Comparison of ENCODE assay signal across 1 cellular context in the genomic region with DNA sequence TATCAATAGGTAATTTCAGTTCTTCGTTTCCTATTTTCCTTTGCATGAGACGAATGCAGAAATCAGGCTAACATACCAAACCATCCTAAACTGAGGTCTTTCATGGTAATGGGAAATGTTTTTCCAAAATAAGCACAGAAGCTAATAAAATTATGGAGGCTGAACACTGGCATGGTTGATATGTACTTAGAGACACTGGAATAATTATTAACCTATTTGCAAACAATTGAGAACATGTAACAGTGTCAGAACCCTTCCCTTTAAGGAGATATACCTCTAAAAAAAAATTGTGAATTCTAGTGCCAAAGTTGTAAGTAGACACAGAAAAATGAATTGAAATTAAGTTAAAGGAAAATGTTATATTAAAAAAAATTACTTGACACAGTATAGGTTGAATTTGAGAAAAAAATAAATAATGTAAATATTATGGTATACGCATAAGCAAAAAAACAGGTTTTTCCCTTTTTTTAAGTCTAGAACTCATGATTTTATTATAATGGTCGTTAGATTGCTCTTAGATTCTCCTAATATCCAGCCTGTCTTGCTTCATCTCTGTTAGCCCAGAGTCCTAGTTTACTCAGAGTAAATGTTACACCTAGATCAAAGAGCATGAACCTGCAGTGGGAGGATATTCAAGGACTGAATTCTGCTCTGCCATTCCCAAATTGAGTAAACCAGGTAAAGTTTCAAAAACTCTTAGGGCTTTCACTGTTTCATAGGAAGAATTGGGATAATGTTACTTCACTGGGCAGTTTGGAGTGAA.
A peak's percentile ranks its signal among the peaks of the same experiment; 100 is the strongest.
TF ChIP-seq lines count a peak whose summit lies in the region.

No MANE protein-coding gene starts in this region.

TF ChIP-seq in HepG2, 621 proteins besides CTCF, POLR2A, EP300 and RAD21 (continued from another document and continues in another):
- TF ChIP-seq, protein P1, sequence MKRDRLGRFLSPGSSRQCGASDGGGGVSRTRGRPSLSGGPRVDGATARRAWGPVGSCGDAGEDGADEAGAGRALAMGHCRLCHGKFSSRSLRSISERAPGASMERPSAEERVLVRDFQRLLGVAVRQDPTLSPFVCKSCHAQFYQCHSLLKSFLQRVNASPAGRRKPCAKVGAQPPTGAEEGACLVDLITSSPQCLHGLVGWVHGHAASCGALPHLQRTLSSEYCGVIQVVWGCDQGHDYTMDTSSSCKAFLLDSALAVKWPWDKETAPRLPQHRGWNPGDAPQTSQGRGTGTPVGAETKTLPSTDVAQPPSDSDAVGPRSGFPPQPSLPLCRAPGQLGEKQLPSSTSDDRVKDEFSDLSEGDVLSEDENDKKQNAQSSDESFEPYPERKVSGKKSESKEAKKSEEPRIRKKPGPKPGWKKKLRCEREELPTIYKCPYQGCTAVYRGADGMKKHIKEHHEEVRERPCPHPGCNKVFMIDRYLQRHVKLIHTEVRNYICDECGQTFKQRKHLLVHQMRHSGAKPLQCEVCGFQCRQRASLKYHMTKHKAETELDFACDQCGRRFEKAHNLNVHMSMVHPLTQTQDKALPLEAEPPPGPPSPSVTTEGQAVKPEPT (CRISPR knock-in tag; IDR thresholded peaks at IDR 0.05; ENCODE audit: low read depth): no peak
- TF ChIP-seq AHR (CRISPR knock-in tag; IDR thresholded peaks at IDR 0.05) (no peak), HMG20A (CRISPR knock-in tag; IDR thresholded peaks at IDR 0.05; ENCODE audit: borderline replicate concordance) (peak; percentile 95), KDM3A (CRISPR knock-in tag; IDR thresholded peaks at IDR 0.05; ENCODE audit: low read depth) (peak; percentile 76; the same call in 1 of the 2 replicates), ZNF598 (CRISPR knock-in tag; IDR thresholded peaks at IDR 0.05; ENCODE audit: borderline replicate concordance) (no peak), RAD51 (IDR thresholded peaks at IDR 0.05; ENCODE audit: borderline replicate concordance) (no peak), ZNF264 (CRISPR knock-in tag; IDR thresholded peaks at IDR 0.05) (peak; percentile 34; the same call in 1 of the 2 replicates), RELA (CRISPR knock-in tag; IDR thresholded peaks at IDR 0.05) (peak; percentile 61; the same call in 1 of the 2 replicates), ZFYVE20 (CRISPR knock-in tag; IDR thresholded peaks at IDR 0.05; ENCODE audit: borderline replicate concordance, low read depth) (no peak), TEAD2 (CRISPR knock-in tag; IDR thresholded peaks at IDR 0.05) (no peak), SRSF9 (IDR thresholded peaks at IDR 0.05; ENCODE audit: borderline replicate concordance, insufficient read depth, low read depth, low read length, poor library complexity, severe bottlenecking) (no peak), ZNF274 (CRISPR knock-in tag; IDR thresholded peaks at IDR 0.05) (no peak), ZNF567 (CRISPR knock-in tag; IDR thresholded peaks at IDR 0.05; ENCODE audit: borderline replicate concordance) (no peak), DR1 (CRISPR knock-in tag; IDR thresholded peaks at IDR 0.05) (no peak), NR3C1 (CRISPR knock-in tag; IDR thresholded peaks at IDR 0.05) (no peak), TCF7 (IDR thresholded peaks at IDR 0.05; ENCODE audit: low read depth) (peak; percentile 98), ISL2 (CRISPR knock-in tag; IDR thresholded peaks at IDR 0.05) (peak; percentile 96), ELF1 (CRISPR knock-in tag; IDR thresholded peaks at IDR 0.05) (peak; percentile 34; the same call in 1 of the 2 replicates), TAF1 (CRISPR knock-in tag; IDR thresholded peaks at IDR 0.05) (no peak), TOE1 (CRISPR knock-in tag; IDR thresholded peaks at IDR 0.05) (peak; percentile 79; the same call in 1 of the 2 replicates)
- TF ChIP-seq, protein P2, sequence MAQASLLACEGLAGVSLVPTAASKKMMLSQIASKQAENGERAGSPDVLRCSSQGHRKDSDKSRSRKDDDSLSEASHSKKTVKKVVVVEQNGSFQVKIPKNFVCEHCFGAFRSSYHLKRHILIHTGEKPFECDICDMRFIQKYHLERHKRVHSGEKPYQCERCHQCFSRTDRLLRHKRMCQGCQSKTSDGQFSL (CRISPR knock-in tag; IDR thresholded peaks at IDR 0.05): no peak
- TF ChIP-seq, protein P3, sequence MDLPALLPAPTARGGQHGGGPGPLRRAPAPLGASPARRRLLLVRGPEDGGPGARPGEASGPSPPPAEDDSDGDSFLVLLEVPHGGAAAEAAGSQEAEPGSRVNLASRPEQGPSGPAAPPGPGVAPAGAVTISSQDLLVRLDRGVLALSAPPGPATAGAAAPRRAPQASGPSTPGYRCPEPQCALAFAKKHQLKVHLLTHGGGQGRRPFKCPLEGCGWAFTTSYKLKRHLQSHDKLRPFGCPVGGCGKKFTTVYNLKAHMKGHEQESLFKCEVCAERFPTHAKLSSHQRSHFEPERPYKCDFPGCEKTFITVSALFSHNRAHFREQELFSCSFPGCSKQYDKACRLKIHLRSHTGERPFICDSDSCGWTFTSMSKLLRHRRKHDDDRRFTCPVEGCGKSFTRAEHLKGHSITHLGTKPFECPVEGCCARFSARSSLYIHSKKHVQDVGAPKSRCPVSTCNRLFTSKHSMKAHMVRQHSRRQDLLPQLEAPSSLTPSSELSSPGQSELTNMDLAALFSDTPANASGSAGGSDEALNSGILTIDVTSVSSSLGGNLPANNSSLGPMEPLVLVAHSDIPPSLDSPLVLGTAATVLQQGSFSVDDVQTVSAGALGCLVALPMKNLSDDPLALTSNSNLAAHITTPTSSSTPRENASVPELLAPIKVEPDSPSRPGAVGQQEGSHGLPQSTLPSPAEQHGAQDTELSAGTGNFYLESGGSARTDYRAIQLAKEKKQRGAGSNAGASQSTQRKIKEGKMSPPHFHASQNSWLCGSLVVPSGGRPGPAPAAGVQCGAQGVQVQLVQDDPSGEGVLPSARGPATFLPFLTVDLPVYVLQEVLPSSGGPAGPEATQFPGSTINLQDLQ (CRISPR knock-in tag; IDR thresholded peaks at IDR 0.05): no peak
- TF ChIP-seq, protein P4, sequence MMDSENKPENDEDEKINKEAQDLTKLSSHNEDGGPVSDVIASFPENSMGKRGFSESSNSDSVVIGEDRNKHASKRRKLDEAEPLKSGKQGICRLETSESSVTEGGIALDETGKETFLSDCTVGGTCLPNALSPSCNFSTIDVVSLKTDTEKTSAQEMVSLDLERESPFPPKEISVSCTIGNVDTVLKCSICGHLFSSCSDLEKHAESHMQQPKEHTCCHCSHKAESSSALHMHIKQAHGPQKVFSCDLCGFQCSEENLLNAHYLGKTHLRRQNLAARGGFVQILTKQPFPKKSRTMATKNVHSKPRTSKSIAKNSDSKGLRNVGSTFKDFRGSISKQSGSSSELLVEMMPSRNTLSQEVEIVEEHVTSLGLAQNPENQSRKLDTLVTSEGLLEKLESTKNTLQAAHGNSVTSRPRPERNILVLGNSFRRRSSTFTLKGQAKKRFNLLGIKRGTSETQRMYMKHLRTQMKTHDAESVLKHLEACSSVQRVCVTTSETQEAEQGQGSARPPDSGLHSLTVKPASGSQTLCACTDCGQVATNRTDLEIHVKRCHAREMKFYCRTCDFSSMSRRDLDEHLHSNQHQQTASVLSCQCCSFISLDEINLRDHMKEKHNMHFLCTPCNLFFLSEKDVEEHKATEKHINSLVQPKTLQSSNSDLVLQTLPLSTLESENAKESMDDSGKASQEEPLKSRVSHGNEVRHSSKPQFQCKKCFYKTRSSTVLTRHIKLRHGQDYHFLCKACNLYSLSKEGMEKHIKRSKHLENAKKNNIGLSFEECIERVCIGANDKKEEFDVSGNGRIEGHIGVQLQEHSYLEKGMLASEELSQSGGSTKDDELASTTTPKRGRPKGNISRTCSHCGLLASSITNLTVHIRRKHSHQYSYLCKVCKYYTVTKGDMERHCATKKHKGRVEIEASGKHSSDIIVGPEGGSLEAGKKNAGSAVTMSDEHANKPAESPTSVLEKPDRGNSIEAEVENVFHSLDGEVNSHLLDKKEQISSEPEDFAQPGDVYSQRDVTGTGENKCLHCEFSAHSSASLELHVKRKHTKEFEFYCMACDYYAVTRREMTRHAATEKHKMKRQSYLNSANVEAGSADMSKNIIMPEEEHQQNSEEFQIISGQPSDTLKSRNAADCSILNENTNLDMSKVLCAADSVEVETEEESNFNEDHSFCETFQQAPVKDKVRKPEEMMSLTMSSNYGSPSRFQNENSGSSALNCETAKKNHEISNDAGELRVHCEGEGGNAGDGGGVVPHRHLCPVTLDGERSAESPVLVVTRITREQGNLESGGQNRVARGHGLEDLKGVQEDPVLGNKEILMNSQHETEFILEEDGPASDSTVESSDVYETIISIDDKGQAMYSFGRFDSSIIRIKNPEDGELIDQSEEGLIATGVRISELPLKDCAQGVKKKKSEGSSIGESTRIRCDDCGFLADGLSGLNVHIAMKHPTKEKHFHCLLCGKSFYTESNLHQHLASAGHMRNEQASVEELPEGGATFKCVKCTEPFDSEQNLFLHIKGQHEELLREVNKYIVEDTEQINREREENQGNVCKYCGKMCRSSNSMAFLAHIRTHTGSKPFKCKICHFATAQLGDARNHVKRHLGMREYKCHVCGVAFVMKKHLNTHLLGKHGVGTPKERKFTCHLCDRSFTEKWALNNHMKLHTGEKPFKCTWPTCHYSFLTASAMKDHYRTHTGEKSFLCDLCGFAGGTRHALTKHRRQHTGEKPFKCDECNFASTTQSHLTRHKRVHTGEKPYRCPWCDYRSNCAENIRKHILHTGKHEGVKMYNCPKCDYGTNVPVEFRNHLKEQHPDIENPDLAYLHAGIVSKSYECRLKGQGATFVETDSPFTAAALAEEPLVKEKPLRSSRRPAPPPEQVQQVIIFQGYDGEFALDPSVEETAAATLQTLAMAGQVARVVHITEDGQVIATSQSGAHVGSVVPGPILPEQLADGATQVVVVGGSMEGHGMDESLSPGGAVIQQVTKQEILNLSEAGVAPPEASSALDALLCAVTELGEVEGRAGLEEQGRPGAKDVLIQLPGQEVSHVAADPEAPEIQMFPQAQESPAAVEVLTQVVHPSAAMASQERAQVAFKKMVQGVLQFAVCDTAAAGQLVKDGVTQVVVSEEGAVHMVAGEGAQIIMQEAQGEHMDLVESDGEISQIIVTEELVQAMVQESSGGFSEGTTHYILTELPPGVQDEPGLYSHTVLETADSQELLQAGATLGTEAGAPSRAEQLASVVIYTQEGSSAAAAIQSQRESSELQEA (CRISPR knock-in tag; IDR thresholded peaks at IDR 0.05; ENCODE audit: not compliant biosample characterization): no peak
- TF ChIP-seq, protein P5, sequence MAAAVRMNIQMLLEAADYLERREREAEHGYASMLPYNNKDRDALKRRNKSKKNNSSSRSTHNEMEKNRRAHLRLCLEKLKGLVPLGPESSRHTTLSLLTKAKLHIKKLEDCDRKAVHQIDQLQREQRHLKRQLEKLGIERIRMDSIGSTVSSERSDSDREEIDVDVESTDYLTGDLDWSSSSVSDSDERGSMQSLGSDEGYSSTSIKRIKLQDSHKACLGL (CRISPR knock-in tag; IDR thresholded peaks at IDR 0.05): no peak
- TF ChIP-seq, protein P6, sequence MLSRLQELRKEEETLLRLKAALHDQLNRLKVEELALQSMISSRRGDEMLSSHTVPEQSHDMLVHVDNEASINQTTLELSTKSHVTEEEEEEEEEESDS (CRISPR knock-in tag; IDR thresholded peaks at IDR 0.05; ENCODE audit: borderline replicate concordance): no peak
- TF ChIP-seq, protein P7, sequence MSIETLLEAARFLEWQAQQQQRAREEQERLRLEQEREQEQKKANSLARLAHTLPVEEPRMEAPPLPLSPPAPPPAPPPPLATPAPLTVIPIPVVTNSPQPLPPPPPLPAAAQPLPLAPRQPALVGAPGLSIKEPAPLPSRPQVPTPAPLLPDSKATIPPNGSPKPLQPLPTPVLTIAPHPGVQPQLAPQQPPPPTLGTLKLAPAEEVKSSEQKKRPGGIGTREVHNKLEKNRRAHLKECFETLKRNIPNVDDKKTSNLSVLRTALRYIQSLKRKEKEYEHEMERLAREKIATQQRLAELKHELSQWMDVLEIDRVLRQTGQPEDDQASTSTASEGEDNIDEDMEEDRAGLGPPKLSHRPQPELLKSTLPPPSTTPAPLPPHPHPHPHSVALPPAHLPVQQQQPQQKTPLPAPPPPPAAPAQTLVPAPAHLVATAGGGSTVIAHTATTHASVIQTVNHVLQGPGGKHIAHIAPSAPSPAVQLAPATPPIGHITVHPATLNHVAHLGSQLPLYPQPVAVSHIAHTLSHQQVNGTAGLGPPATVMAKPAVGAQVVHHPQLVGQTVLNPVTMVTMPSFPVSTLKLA (IDR thresholded peaks at IDR 0.05): no peak
- TF ChIP-seq, protein P8, sequence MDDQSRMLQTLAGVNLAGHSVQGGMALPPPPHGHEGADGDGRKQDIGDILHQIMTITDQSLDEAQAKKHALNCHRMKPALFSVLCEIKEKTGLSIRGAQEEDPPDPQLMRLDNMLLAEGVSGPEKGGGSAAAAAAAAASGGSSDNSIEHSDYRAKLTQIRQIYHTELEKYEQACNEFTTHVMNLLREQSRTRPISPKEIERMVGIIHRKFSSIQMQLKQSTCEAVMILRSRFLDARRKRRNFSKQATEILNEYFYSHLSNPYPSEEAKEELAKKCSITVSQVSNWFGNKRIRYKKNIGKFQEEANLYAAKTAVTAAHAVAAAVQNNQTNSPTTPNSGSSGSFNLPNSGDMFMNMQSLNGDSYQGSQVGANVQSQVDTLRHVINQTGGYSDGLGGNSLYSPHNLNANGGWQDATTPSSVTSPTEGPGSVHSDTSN (CRISPR knock-in tag; IDR thresholded peaks at IDR 0.05; ENCODE audit: borderline replicate concordance): no peak
- TF ChIP-seq, protein P9, sequence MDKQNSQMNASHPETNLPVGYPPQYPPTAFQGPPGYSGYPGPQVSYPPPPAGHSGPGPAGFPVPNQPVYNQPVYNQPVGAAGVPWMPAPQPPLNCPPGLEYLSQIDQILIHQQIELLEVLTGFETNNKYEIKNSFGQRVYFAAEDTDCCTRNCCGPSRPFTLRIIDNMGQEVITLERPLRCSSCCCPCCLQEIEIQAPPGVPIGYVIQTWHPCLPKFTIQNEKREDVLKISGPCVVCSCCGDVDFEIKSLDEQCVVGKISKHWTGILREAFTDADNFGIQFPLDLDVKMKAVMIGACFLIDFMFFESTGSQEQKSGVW (CRISPR knock-in tag; IDR thresholded peaks at IDR 0.05; ENCODE audit: borderline replicate concordance): no peak
- TF ChIP-seq, protein P10, sequence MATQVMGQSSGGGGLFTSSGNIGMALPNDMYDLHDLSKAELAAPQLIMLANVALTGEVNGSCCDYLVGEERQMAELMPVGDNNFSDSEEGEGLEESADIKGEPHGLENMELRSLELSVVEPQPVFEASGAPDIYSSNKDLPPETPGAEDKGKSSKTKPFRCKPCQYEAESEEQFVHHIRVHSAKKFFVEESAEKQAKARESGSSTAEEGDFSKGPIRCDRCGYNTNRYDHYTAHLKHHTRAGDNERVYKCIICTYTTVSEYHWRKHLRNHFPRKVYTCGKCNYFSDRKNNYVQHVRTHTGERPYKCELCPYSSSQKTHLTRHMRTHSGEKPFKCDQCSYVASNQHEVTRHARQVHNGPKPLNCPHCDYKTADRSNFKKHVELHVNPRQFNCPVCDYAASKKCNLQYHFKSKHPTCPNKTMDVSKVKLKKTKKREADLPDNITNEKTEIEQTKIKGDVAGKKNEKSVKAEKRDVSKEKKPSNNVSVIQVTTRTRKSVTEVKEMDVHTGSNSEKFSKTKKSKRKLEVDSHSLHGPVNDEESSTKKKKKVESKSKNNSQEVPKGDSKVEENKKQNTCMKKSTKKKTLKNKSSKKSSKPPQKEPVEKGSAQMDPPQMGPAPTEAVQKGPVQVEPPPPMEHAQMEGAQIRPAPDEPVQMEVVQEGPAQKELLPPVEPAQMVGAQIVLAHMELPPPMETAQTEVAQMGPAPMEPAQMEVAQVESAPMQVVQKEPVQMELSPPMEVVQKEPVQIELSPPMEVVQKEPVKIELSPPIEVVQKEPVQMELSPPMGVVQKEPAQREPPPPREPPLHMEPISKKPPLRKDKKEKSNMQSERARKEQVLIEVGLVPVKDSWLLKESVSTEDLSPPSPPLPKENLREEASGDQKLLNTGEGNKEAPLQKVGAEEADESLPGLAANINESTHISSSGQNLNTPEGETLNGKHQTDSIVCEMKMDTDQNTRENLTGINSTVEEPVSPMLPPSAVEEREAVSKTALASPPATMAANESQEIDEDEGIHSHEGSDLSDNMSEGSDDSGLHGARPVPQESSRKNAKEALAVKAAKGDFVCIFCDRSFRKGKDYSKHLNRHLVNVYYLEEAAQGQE (IDR thresholded peaks at IDR 0.05; ENCODE audit: borderline replicate concordance in 1 of 2, low read depth in 1 of 2, low read length in 2 of 2): peak in 1 of 2 experiments; percentile 77; a peak in 2 of 4 replicates
